35 cellular contexts compared by ENCODE assay signal in genomic region chr9:24132244-24132643, GRCh38.
A peak's percentile ranks its signal among the peaks of the same experiment; 100 is the strongest.
DNase-seq lines count a peak whose midpoint lies in the region; ATAC-seq and TF ChIP-seq lines count a peak whose summit lies in the region.
"Had no signal": no experiment of that assay in that cellular context is flagged by ENCODE, and none has a peak within 500 bp of the region (broad histone marks: within the 10 kb centered on the region; RNA-seq: fewer than 3 reads in every experiment).

No MANE protein-coding gene starts in this region.

- H3K4me3 ChIP-seq in LNCaP clone FGC (ENCODE audit: low read depth, low read length), result no peak overlapping the region
- H3K4me3 ChIP-seq: A549; BLaER1; BLaER1 treated with 17β-estradiol and CSF1 and Interleukin-3, amounts not matched to agents 10 nM and 100 nM had no signal

- H3K36me3 Mint-ChIP-seq in stimulated activated effector memory CD8-positive, alpha-beta T cell treated with anti-CD3 and anti-CD28 coated beads, Interleukin-12 subunit alpha, Interleukin-12 subunit beta, amount 100 ng/mL, for 72 hours, result no peaks in the 10 kb centered on the region
- H3K36me3 Mint-ChIP-seq: CD14-positive monocyte; CD4-positive, alpha-beta memory T cell; CD4-positive, CD25-positive, alpha-beta regulatory T cell; CD8-positive, alpha-beta memory T cell; CD8-positive, alpha-beta T cell had no signal

- TF ChIP-seq CTCF in LNCaP clone FGC (IDR thresholded peaks at IDR 0.05; ENCODE audit: control insufficient read depth, extremely low read depth, insufficient read depth), result no peak
- no peak for TF ChIP-seq CTCF in VCaP (conservative IDR thresholded peaks at IDR 0.05)

- no peaks in the 10 kb centered on the region for H3K4me1 Mint-ChIP-seq in stimulated activated effector memory CD8-positive, alpha-beta T cell treated with anti-CD3 and anti-CD28 coated beads, Interleukin-12 subunit alpha, Interleukin-12 subunit beta, amount 100 ng/mL, for 72 hours
- H3K4me1 Mint-ChIP-seq: B cell; CD14-positive monocyte; CD4-positive, alpha-beta memory T cell; CD4-positive, CD25-positive, alpha-beta regulatory T cell; CD8-positive, alpha-beta memory T cell had no signal

- in situ Hi-C loops in KBM-7 (cut with MboI; ENCODE audit: low pct_unique_long_range_greater_than_20kb, low sequenced_read_pairs), result no loop called here

- no peak overlapping the region for H3K4me3 Mint-ChIP-seq in stimulated activated effector memory CD8-positive, alpha-beta T cell treated with anti-CD3 and anti-CD28 coated beads, Interleukin-12 subunit alpha, Interleukin-12 subunit beta, amount 100 ng/mL, for 72 hours
- H3K4me3 Mint-ChIP-seq: B cell; CD14-positive monocyte; CD4-positive, alpha-beta memory T cell; CD4-positive, alpha-beta T cell; CD4-positive, CD25-positive, alpha-beta regulatory T cell; CD8-positive, alpha-beta memory T cell; CD8-positive, alpha-beta T cell had no signal

- no peak for ATAC-seq in HG03045 (IDR thresholded peaks at IDR 0.05; ENCODE audit: unreplicated experiment)
- ATAC-seq in stimulated activated effector memory CD8-positive, alpha-beta T cell treated with anti-CD3 and anti-CD28 coated beads, Interleukin-12 subunit alpha, Interleukin-12 subunit beta, amount 100 ng/mL, for 72 hours, result no peak
- ATAC-seq: A549; CD8-positive, alpha-beta T cell had no signal

- peak overlapping the region; percentile 21; the same call in 1 of the 2 replicates for H3K27ac ChIP-seq in VCaP
- H3K27ac ChIP-seq: 22Rv1; A549; BLaER1; BLaER1 treated with 17β-estradiol and CSF1 and Interleukin-3, amounts not matched to agents 10 nM and 100 nM; C4-2B had no signal

- no peak overlapping the region for H3K27ac Mint-ChIP-seq in stimulated activated effector memory CD8-positive, alpha-beta T cell treated with anti-CD3 and anti-CD28 coated beads, Interleukin-12 subunit alpha, Interleukin-12 subunit beta, amount 100 ng/mL, for 72 hours
- H3K27ac Mint-ChIP-seq: B cell; CD14-positive monocyte; CD4-positive, alpha-beta memory T cell; CD4-positive, alpha-beta T cell; CD4-positive, CD25-positive, alpha-beta regulatory T cell; CD8-positive, alpha-beta T cell had no signal

- peaks cover 3% of the 10 kb centered on the region for H3K9me3 Mint-ChIP-seq in stimulated activated effector memory CD8-positive, alpha-beta T cell treated with anti-CD3 and anti-CD28 coated beads, Interleukin-12 subunit alpha, Interleukin-12 subunit beta, amount 100 ng/mL, for 72 hours

- DNase-seq in KBM-7 (peak; percentile 1), LNCaP clone FGC (ENCODE audit: low read depth) (peak; percentile 69), OCI-M1 (lab: John Stamatoyannopoulos, UW) (peak; percentile 54), NOMO-1 treated with dmso at 0.1 percent for 144 hours (lab: John Stamatoyannopoulos, UW; ENCODE audit: unreplicated experiment) (no peak), SW480 (ENCODE audit: low spot score) (no peak)
- DNase-seq in stimulated activated effector memory CD8-positive, alpha-beta T cell treated with anti-CD3 and anti-CD28 coated beads, Interleukin-12 subunit alpha, Interleukin-12 subunit beta, amount 100 ng/mL, for 72 hours (ENCODE audit: low spot score in 2 of 2), result no peak
- DNase-seq: 8988T; ACHN; AML-193; BE2C; C1 segment of cervical spinal cord; Caco-2; Calu3; CD4-positive, alpha-beta memory T cell; CD4-positive, alpha-beta T cell; CD4-positive, CD25-positive, alpha-beta regulatory T cell; CD8-positive, alpha-beta memory T cell; CD8-positive, alpha-beta T cell; COR-L47; DMS 273 treated with DMSO at 0.1 percent for 48 hours; DMS153; DMS53; DMS79; DMS79 treated with DMSO at 0.1 percent for 48 hours; DND-41; EL had no signal

Comparison
In these comparisons a context has a peak if more than half of its experiments do, and no peak if none do; other contexts are left out.
1. DNase-seq: peak in KBM-7 (single experiment), LNCaP clone FGC (single experiment) and OCI-M1 (single experiment); none in NOMO-1 treated with dmso at 0.1 percent for 144 hours (single experiment), SW480 (single experiment) and stimulated activated effector memory CD8-positive, alpha-beta T cell treated with anti-CD3 and anti-CD28 coated beads, Interleukin-12 subunit alpha, Interleukin-12 subunit beta, amount 100 ng/mL, for 72 hours (0 of 2).